ENCODE assay signal across 19 cellular contexts in genomic region chr15:101010781-101011180, GRCh38.
DNase-seq lines count a peak whose midpoint lies in the region; ATAC-seq, FAIRE-seq and TF ChIP-seq lines count a peak whose summit lies in the region.
"Had no signal": no experiment of that assay in that cellular context is flagged by ENCODE, and none has a peak within 500 bp of the region (broad histone marks: within the 10 kb centered on the region; RNA-seq: fewer than 3 reads in every experiment).

No MANE protein-coding gene starts in this region.

- no peak for ATAC-seq in activated CD8-positive, alpha-beta T cell treated with anti-CD3 and anti-CD28 coated beads, Interleukin-2, amount 10 ng/mL, durations not matched to agents 7 days and 5 days
- ATAC-seq in activated CD8-positive, alpha-beta T cell treated with anti-CD3 and anti-CD28 coated beads for 36 hours, result no peak
- ATAC-seq in GM12878, result no peak
- ATAC-seq in lung (ENCODE audit: insufficient read depth, low FRiP score), result no peak
- no peak for ATAC-seq in GM18907 (IDR thresholded peaks at IDR 0.05; ENCODE audit: unreplicated experiment)
- ATAC-seq: K562, Panc1 had no signal

- no peak for TF ChIP-seq EP300 in GM12878 (IDR thresholded peaks at IDR 0.05; ENCODE audit: borderline replicate concordance in 1 of 2, control insufficient read depth in 1 of 2, low read depth in 2 of 2, low read length in 2 of 2)

- CTCF ChIA-PET in activated CD8-positive, alpha-beta T cell treated with anti-CD3 and anti-CD28 coated beads, Interleukin-2, amount 10 ng/mL, durations not matched to agents 7 days and 5 days (lab: Charles Lee), result interaction anchor here (11.1 kb wide), 1 partner anchor 244 kb away, joined by 235 read pairs; the partner anchor contains the start of gene CHSY1
- CTCF ChIA-PET in activated CD8-positive, alpha-beta T cell treated with anti-CD3 and anti-CD28 coated beads for 36 hours (lab: Charles Lee), result interaction anchor here (0.9 to 8.7 kb wide), 4 partner anchors 10 to 278 kb away, joined by 3 to 243 read pairs (median 81); partner anchors contain the start of gene LRRK1
- CTCF ChIA-PET in GM12878 (lab: Yijun Ruan, JAX), result interaction anchor here (0.7 to 19.8 kb wide), 5 partner anchors 10 to 138 kb away, joined by 3 to 567 read pairs (median 44); partner anchors contain the start of gene LRRK1

- H3K4me3 ChIP-seq in GM12878 (no peak overlapping the region), lung (no peak overlapping the region), testis (no peak overlapping the region)
- H3K4me3 ChIP-seq: BLaER1, GM23248, K562 had no signal

- POLR2A ChIA-PET in activated CD8-positive, alpha-beta T cell treated with anti-CD3 and anti-CD28 coated beads, Interleukin-2, amount 10 ng/mL, durations not matched to agents 7 days and 5 days (lab: Charles Lee), result no interaction called here
- POLR2A ChIA-PET in activated CD8-positive, alpha-beta T cell treated with anti-CD3 and anti-CD28 coated beads for 36 hours (lab: Charles Lee), result no interaction called here
- POLR2A ChIA-PET in GM12878 (lab: Charles Lee), result interaction anchor here (0.7 kb wide), 1 partner anchor 152 kb away, joined by 3 read pairs; no protein-coding TSS in a partner anchor

- in situ Hi-C loops in GM12878 (cut with MboI), result no loop called here

- SMC1A ChIA-PET in GM12878 (lab: Charles Lee; ENCODE audit: uncharacterized antibody, unreplicated experiment), result interaction anchor here (1.7 to 11.7 kb wide), 2 partner anchors 92 to 248 kb away, joined by 6 to 316 read pairs; partner anchors contain the start of gene LRRK1

- no TSS peak for BruUV-seq in GM12878 (replicated peaks; lab: Mats Ljungman, UMichigan)

- FAIRE-seq in GM12878 (lab: Jason Lieb, UNC), result no peak
- FAIRE-seq: K562 had no signal

- peaks cover 19% of the 10 kb centered on the region for H3K4me1 Mint-ChIP-seq in activated CD8-positive, alpha-beta T cell treated with anti-CD3 and anti-CD28 coated beads, Interleukin-2, amount 10 ng/mL, durations not matched to agents 7 days and 5 days (ENCODE audit: low read depth)
- H3K4me1 Mint-ChIP-seq in activated CD8-positive, alpha-beta T cell treated with anti-CD3 and anti-CD28 coated beads for 36 hours (ENCODE audit: low read depth), result peaks cover 21% of the 10 kb centered on the region

- H3K4me3 Mint-ChIP-seq in activated CD8-positive, alpha-beta T cell treated with anti-CD3 and anti-CD28 coated beads, Interleukin-2, amount 10 ng/mL, durations not matched to agents 7 days and 5 days, result no peak overlapping the region
- H3K4me3 Mint-ChIP-seq in activated CD8-positive, alpha-beta T cell treated with anti-CD3 and anti-CD28 coated beads for 36 hours, result no peak overlapping the region

- no peaks in the 10 kb centered on the region for H3K9me3 Mint-ChIP-seq in activated CD8-positive, alpha-beta T cell treated with anti-CD3 and anti-CD28 coated beads, Interleukin-2, amount 10 ng/mL, durations not matched to agents 7 days and 5 days (ENCODE audit: insufficient read depth)
- H3K9me3 Mint-ChIP-seq in activated CD8-positive, alpha-beta T cell treated with anti-CD3 and anti-CD28 coated beads for 36 hours, result no peaks in the 10 kb centered on the region

- peaks cover 17% of the 10 kb centered on the region for H3K27me3 Mint-ChIP-seq in activated CD8-positive, alpha-beta T cell treated with anti-CD3 and anti-CD28 coated beads, Interleukin-2, amount 10 ng/mL, durations not matched to agents 7 days and 5 days (ENCODE audit: low read depth)
- peaks cover 8% of the 10 kb centered on the region for H3K27me3 Mint-ChIP-seq in activated CD8-positive, alpha-beta T cell treated with anti-CD3 and anti-CD28 coated beads for 36 hours

- H3K27ac ChIP-seq in GM12878 (ENCODE audit: control insufficient read depth, insufficient read depth) (no peak overlapping the region), lung (ENCODE audit: low read depth in 1 of 2, low read length in 1 of 2) (no peak overlapping the region), testis (no peak overlapping the region)
- H3K27ac ChIP-seq: BLaER1, GM23248, HL-60 had no signal

- H3K79me2 ChIP-seq in GM12878 (ENCODE audit: control insufficient read depth, insufficient read depth, low read length), result no peaks in the 10 kb centered on the region

- no peak overlapping the region for H3K9ac ChIP-seq in GM12878 (ENCODE audit: control insufficient read depth, insufficient read depth, low read length)
- H3K9ac ChIP-seq: BLaER1, GM23248 had no signal

- peak; percentile 16 for DNase-seq in activated CD8-positive, alpha-beta T cell treated with anti-CD3 and anti-CD28 coated beads, Interleukin-2, amount 10 ng/mL, durations not matched to agents 7 days and 5 days
- DNase-seq in activated CD8-positive, alpha-beta T cell treated with anti-CD3 and anti-CD28 coated beads for 36 hours, result no peak
- DNase-seq in GM12878 (ENCODE audit: low read depth, low spot score), result no peak
- DNase-seq in lung (ENCODE audit: low spot score), result peak; percentile 26
- peak; percentile 11 for DNase-seq in testis
- no peak for DNase-seq in GOT3 (lab: John Stamatoyannopoulos, UW)
- DNase-seq in GM10266 (ENCODE audit: extremely low spot score), result no peak
- DNase-seq: 8988T, DMS153, EL, GM23248, NCI-H1436, NCI-H2029 treated with DMSO at 0.1 percent for 48 hours, NCI-H510A treated with DMSO at 0.1 percent for 48 hours had no signal

- intact Hi-C loops in activated CD8-positive, alpha-beta T cell treated with anti-CD3 and anti-CD28 coated beads for 36 hours (cut with micrococcal nuclease), result no loop called here
- intact Hi-C loops in GM12878 (cut with micrococcal nuclease; ENCODE audit: unreplicated experiment), result no loop called here
- intact Hi-C loops in testis (cut with DNase I; ENCODE audit: low total_unique reads), result loop anchor here (10.0 kb wide), 1 partner anchor 74 kb away; no protein-coding TSS in a partner anchor

- 98% methylated on average over 6 of the region's 6 CpGs for WGBS in GM12878 (ENCODE audit: insufficient coverage, insufficient replicate concordance, low lambda C conversion rate, missing lambda C conversion rate)
- WGBS in lung, 2 donors, result 90 to 96% methylated on average over 6 of the region's 6 CpGs
- WGBS in testis, 2 donors, result 92 to 94% methylated on average over 6 of the region's 6 CpGs

- H3K36me3 ChIP-seq in GM12878 (ENCODE audit: control insufficient read depth in 2 of 2, insufficient read depth in 2 of 2, low read length in 1 of 2) (peaks cover 14 to 24% of the 10 kb centered on the region in 2 experiments), lung (ENCODE audit: control insufficient read depth in 2 of 2, insufficient read depth in 2 of 2, low read length in 2 of 2) (peaks cover 0 to 5% of the 10 kb centered on the region in 2 donors), testis (ENCODE audit: low read depth, missing control alignments) (no peaks in the 10 kb centered on the region)
- H3K36me3 ChIP-seq: BLaER1 had no signal

- H4K20me1 ChIP-seq in GM12878 (ENCODE audit: control insufficient read depth, insufficient read depth), result no peaks in the 10 kb centered on the region
- H4K20me1 ChIP-seq: BLaER1 had no signal

- RAD21 ChIA-PET in GM12878 (lab: Charles Lee; ENCODE audit: unreplicated experiment), result interaction anchor here (11.4 kb wide), 1 partner anchor 92 kb away, joined by 287 read pairs; the partner anchor contains the start of gene LRRK1

- H2AFZ ChIP-seq in GM12878 (ENCODE audit: control insufficient read depth, low read depth, low read length), result no peak overlapping the region
- H2AFZ ChIP-seq: GM23248 had no signal

- no peak for TF ChIP-seq CTCF in activated CD8-positive, alpha-beta T cell treated with anti-CD3 and anti-CD28 coated beads for 36 hours (IDR thresholded peaks at IDR 0.05)
- no peak for TF ChIP-seq CTCF in GM12878 (IDR thresholded peaks at IDR 0.05 in 2 of 3, conservative IDR thresholded peaks at IDR 0.05 in 1 of 3; ENCODE audit: control insufficient read depth in 2 of 3, extremely low read depth in 1 of 3, insufficient read depth in 1 of 3, low read depth in 3 of 3, low read length in 3 of 3)
- TF ChIP-seq CTCF in lung (IDR thresholded peaks at IDR 0.05; ENCODE audit: control extremely low read depth, extremely low read depth), result no peak
- no peak for TF ChIP-seq CTCF in testis (IDR thresholded peaks at IDR 0.05)
- no peak for TF ChIP-seq CTCF in GM10266 (IDR thresholded peaks at IDR 0.05; ENCODE audit: control insufficient read depth, insufficient read depth, low read depth, missing control alignments)

- H3K27me3 ChIP-seq in GM12878 (replicated peaks in 1 of 2; ENCODE audit: control insufficient read depth in 2 of 2, insufficient read depth in 2 of 2, low read length in 1 of 2), result no peaks in the 10 kb centered on the region
- H3K27me3 ChIP-seq in lung (ENCODE audit: control insufficient read depth, insufficient read depth), result no peaks in the 10 kb centered on the region
- H3K27me3 ChIP-seq in testis, result no peaks in the 10 kb centered on the region
- H3K27me3 ChIP-seq: BLaER1 had no signal

- no peak for TF ChIP-seq RAD21 in GM12878 (IDR thresholded peaks at IDR 0.05; ENCODE audit: insufficient read depth, low read depth, low read length)

- H3K4me2 ChIP-seq in GM12878 (ENCODE audit: control insufficient read depth, insufficient read depth), result no peak overlapping the region
- H3K4me2 ChIP-seq: BLaER1 had no signal

- no peak overlapping the region for H3K27ac Mint-ChIP-seq in activated CD8-positive, alpha-beta T cell treated with anti-CD3 and anti-CD28 coated beads, Interleukin-2, amount 10 ng/mL, durations not matched to agents 7 days and 5 days
- H3K27ac Mint-ChIP-seq in activated CD8-positive, alpha-beta T cell treated with anti-CD3 and anti-CD28 coated beads for 36 hours, result no peak overlapping the region

- H3K36me3 Mint-ChIP-seq in activated CD8-positive, alpha-beta T cell treated with anti-CD3 and anti-CD28 coated beads, Interleukin-2, amount 10 ng/mL, durations not matched to agents 7 days and 5 days (ENCODE audit: low read depth), result no peaks in the 10 kb centered on the region
- H3K36me3 Mint-ChIP-seq in activated CD8-positive, alpha-beta T cell treated with anti-CD3 and anti-CD28 coated beads for 36 hours (ENCODE audit: low read depth), result no peaks in the 10 kb centered on the region

- TF ChIP-seq POLR2A in GM12878 (IDR thresholded peaks at IDR 0.05; ENCODE audit: low read depth, low read length) (no peak), testis (IDR thresholded peaks at IDR 0.05) (no peak)

- H3K4me1 ChIP-seq in GM12878 (ENCODE audit: control insufficient read depth, insufficient read depth, low read length) (peaks cover 11% of the 10 kb centered on the region), lung (ENCODE audit: control insufficient read depth in 2 of 2, insufficient read depth in 2 of 2, low read length in 2 of 2) (peaks cover 0 to 3% of the 10 kb centered on the region in 2 donors), testis (peaks cover 19% of the 10 kb centered on the region)

- H3K9me3 ChIP-seq in GM12878 (replicated peaks; ENCODE audit: control insufficient read depth, insufficient read depth, low read length) (no peaks in the 10 kb centered on the region), lung (ENCODE audit: control insufficient read depth in 2 of 2, insufficient read depth in 1 of 2, low read length in 1 of 2) (no peaks in the 10 kb centered on the region), testis (no peaks in the 10 kb centered on the region)
- H3K9me3 ChIP-seq: BLaER1 had no signal

Comparison
In these comparisons a context has a peak if more than half of its experiments do, and no peak if none do; other contexts are left out.
1. DNase-seq: peak in activated CD8-positive, alpha-beta T cell treated with anti-CD3 and anti-CD28 coated beads, Interleukin-2, amount 10 ng/mL, durations not matched to agents 7 days and 5 days (single experiment), lung (single experiment) and testis (single experiment); none in activated CD8-positive, alpha-beta T cell treated with anti-CD3 and anti-CD28 coated beads for 36 hours (single experiment), GM12878 (single experiment), GOT3 (single experiment) and GM10266 (single experiment).